ENCODE assay signal across 14 cellular contexts in the genomic region with DNA sequence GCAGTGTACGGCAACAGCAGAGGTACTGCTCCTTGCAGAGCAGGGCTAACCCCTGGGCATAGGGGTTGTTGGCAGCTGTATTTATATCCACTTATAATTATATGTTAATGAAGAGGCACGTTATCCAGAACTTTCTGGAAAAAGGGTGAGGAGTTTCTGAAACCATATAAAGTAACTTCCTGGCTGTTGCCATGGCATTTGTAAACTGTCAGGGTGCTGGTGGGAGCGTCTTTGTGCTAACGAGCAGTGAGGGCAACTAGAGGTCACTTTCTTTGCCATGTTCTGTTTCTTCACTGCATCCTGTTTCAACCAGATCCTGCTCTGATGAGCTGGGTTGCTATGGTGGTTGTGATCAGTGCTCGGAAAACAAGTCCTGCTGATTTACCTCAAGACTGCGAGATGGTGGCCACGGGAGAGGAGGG. TPM values are rescaled to one million over a fixed set of nuclear protein-coding genes. Genes with fewer than 3 reads are reported as not detected.
DNase-seq lines count a peak whose midpoint lies in the region; ATAC-seq, FAIRE-seq and TF ChIP-seq lines count a peak whose summit lies in the region.
"Had no signal": no experiment of that assay in that cellular context is flagged by ENCODE, and none has a peak within 500 bp of the region (broad histone marks: within the 10 kb centered on the region; RNA-seq: fewer than 3 reads in every experiment).

No MANE protein-coding gene starts in this region.

- H3K4me1 ChIP-seq in stomach = no peaks in the 10 kb centered on the region

- H3K4me3 Mint-ChIP-seq in T-helper 17 cell = no peak overlapping the region
- H3K4me3 Mint-ChIP-seq in stimulated activated memory B cell treated with anti-CD40 and anti-IgM and Interleukin-4, amounts not matched to agents 10 μg/mL and 1 μg/mL and 100 μg/mL, for 72 hours = no peak overlapping the region
- H3K4me3 Mint-ChIP-seq: activated T-cell treated with anti-CD3 and anti-CD28 coated beads, Interleukin-2, amount 50 U/mL, for 72 hours had no signal

- ATAC-seq in T-helper 17 cell = peak; percentile 93
- ATAC-seq in stimulated activated memory B cell treated with anti-CD40 and anti-IgM and Interleukin-4, amounts not matched to agents 10 μg/mL and 1 μg/mL and 100 μg/mL, for 72 hours = no peak

- no peaks in the 10 kb centered on the region for H3K27me3 Mint-ChIP-seq in T-helper 17 cell
- H3K27me3 Mint-ChIP-seq in stimulated activated memory B cell treated with anti-CD40 and anti-IgM and Interleukin-4, amounts not matched to agents 10 μg/mL and 1 μg/mL and 100 μg/mL, for 72 hours = no peaks in the 10 kb centered on the region

- H3K9me3 ChIP-seq in T-helper 17 cell (ENCODE audit: control insufficient read depth, low read length, poor library complexity, severe bottlenecking) (no peaks in the 10 kb centered on the region), stomach (peaks cover 0 to 14% (median 0%) of the 10 kb centered on the region in 4 donors)

- no peak for TF ChIP-seq EP300 in stomach (IDR thresholded peaks at IDR 0.05)

- H3K27ac Mint-ChIP-seq in T-helper 17 cell = peak overlapping the region; percentile 94
- peak overlapping the region; percentile 61 for H3K27ac Mint-ChIP-seq in stimulated activated memory B cell treated with anti-CD40 and anti-IgM and Interleukin-4, amounts not matched to agents 10 μg/mL and 1 μg/mL and 100 μg/mL, for 72 hours
- H3K27ac Mint-ChIP-seq: activated T-cell treated with anti-CD3 and anti-CD28 coated beads, Interleukin-2, amount 50 U/mL, for 72 hours had no signal

- H3K36me3 Mint-ChIP-seq in T-helper 17 cell (ENCODE audit: low read depth) = peaks cover 3% of the 10 kb centered on the region
- no peaks in the 10 kb centered on the region for H3K36me3 Mint-ChIP-seq in stimulated activated memory B cell treated with anti-CD40 and anti-IgM and Interleukin-4, amounts not matched to agents 10 μg/mL and 1 μg/mL and 100 μg/mL, for 72 hours

- 53 to 64% (median 55%) methylated on average over 7 of the region's 7 CpGs for WGBS in stomach, 5 donors

- H3K36me3 ChIP-seq in stomach = no peaks in the 10 kb centered on the region

- H3K4me1 Mint-ChIP-seq in T-helper 17 cell = peaks cover 15% of the 10 kb centered on the region
- H3K4me1 Mint-ChIP-seq in stimulated activated memory B cell treated with anti-CD40 and anti-IgM and Interleukin-4, amounts not matched to agents 10 μg/mL and 1 μg/mL and 100 μg/mL, for 72 hours = peaks cover 54% of the 10 kb centered on the region

- no peak for FAIRE-seq in GM19239 (lab: Jason Lieb, UNC)

- intact Hi-C loops in stomach (cut with DNase I; ENCODE audit: low total_unique reads) = no loop called here

- DNase-seq in activated CD4-positive, alpha-beta T cell treated with anti-CD3 and anti-CD28 coated beads, Interleukin-2, amount 50 U/mL, for 1 hour = peak; percentile 12
- no peak for DNase-seq in activated CD4-positive, alpha-beta T cell treated with anti-CD3 and anti-CD28 coated beads, Interleukin-2, amount 50 U/mL, for 4 hours
- DNase-seq in T-helper 17 cell (peak in 1 of 3 donors; percentile 11), fibroblast of villous mesenchyme (ENCODE audit: low read depth) (peak; percentile 60), NCI-H510A (lab: John Stamatoyannopoulos, UW) (no peak), stomach (no peak), GM19239 (ENCODE audit: insufficient read length, low spot score) (no peak)
- DNase-seq: caudate nucleus; DMS79; NCI-H1436 treated with DMSO at 0.1 percent for 48 hours; PC-9; stimulated activated CD4-positive, alpha-beta T cell treated with anti-CD3 and anti-CD28 coated beads, Interleukin-2, amount 100 ng/mL, for 48 hours had no signal

- H3K27me3 ChIP-seq in stomach = no peaks in the 10 kb centered on the region

- no peak for TF ChIP-seq POLR2A in stomach (IDR thresholded peaks at IDR 0.05)

- H3K9me3 Mint-ChIP-seq in stimulated activated memory B cell treated with anti-CD40 and anti-IgM and Interleukin-4, amounts not matched to agents 10 μg/mL and 1 μg/mL and 100 μg/mL, for 72 hours = peaks cover 3% of the 10 kb centered on the region

- no peak overlapping the region for H3K27ac ChIP-seq in stomach
- H3K27ac ChIP-seq: PC-9 had no signal

- H3K4me3 ChIP-seq in fibroblast of villous mesenchyme (ENCODE audit: low read depth, low read length) = no peak overlapping the region
- no peak overlapping the region for H3K4me3 ChIP-seq in stomach
- H3K4me3 ChIP-seq: PC-9 had no signal

- TF ChIP-seq CTCF in fibroblast of villous mesenchyme (IDR thresholded peaks at IDR 0.05; ENCODE audit: insufficient read depth, low read depth, low read length) (no peak), stomach (IDR thresholded peaks at IDR 0.05) (no peak)

RNA-seq across cellular contexts. Expression of a gene that starts 11.1 kb away (rescaled TPM):
- total RNA-seq in T-helper 17 cell (10 to 100 TPM; 24.1 to 24.7 TPM), fibroblast of villous mesenchyme (41.9 and 47.5 TPM in 2 replicates), stomach (100 to 1,000 TPM in 1 of 5 donors, 10 to 100 TPM in 4; 27.4 to 127 (median 43.5) TPM)
- polyA plus RNA-seq in stomach = 1 to 10 TPM; 6.5 to 9.0 (median 7.5) TPM

Comparison
In these comparisons a context has a peak if more than half of its experiments do, and no peak if none do; other contexts are left out.
1. DNase-seq: peak in activated CD4-positive, alpha-beta T cell treated with anti-CD3 and anti-CD28 coated beads, Interleukin-2, amount 50 U/mL, for 1 hour (single experiment) and fibroblast of villous mesenchyme (single experiment); none in activated CD4-positive, alpha-beta T cell treated with anti-CD3 and anti-CD28 coated beads, Interleukin-2, amount 50 U/mL, for 4 hours (0 of 2), NCI-H510A (single experiment), stomach (single experiment) and GM19239 (single experiment).